In genomic region chr2:209456489-209456888, GRCh38 we compare ENCODE assay signal across 23 cellular contexts.
"Had no signal": no experiment of that assay in that cellular context is flagged by ENCODE, and none has a peak within 500 bp of the region (broad histone marks: within the 10 kb centered on the region; RNA-seq: fewer than 3 reads in every experiment).

No MANE protein-coding gene starts in this region.

- ATAC-seq: activated CD8-positive, alpha-beta T cell treated with anti-CD3 and anti-CD28 coated beads for 36 hours; activated naive CD8-positive, alpha-beta T cell treated with anti-CD3 and anti-CD28 coated beads, Interleukin-2, amount 50 U/mL, for 24 hours; activated T-cell treated with anti-CD3 and anti-CD28 coated beads, Interleukin-2, amount 50 U/mL, for 4 hours; activated T-helper 17 cell treated with anti-CD3 and anti-CD28 coated beads, Interleukin-2, amount 50 U/mL, for 72 hours; natural killer cell; psoas muscle; WTC11 had no signal

- DNase-seq: activated CD4-positive, alpha-beta T cell treated with anti-CD3 and anti-CD28 coated beads for 1 hour; activated CD4-positive, alpha-beta T cell treated with anti-CD3 and anti-CD28 coated beads, Interleukin-2, amount 10 ng/mL, durations not matched to agents 7 days and 5 days; activated CD8-positive, alpha-beta T cell treated with anti-CD3 and anti-CD28 coated beads for 36 hours; activated gamma-delta T cell treated with Interleukin-2 at 50 U/mL for 16 hours; activated naive CD8-positive, alpha-beta T cell treated with anti-CD3 and anti-CD28 coated beads, Interleukin-2, amount 50 U/mL, for 24 hours; activated T-cell treated with anti-CD3 and anti-CD28 coated beads, Interleukin-2, amount 50 U/mL, for 4 hours; amygdala; central memory CD4-positive, alpha-beta T cell; dermis blood vessel endothelial cell; effector CD4-positive, alpha-beta T cell; esophagus squamous epithelium; foreskin melanocyte; left ventricle myocardium inferior; mesendoderm; natural killer cell; occipital lobe; psoas muscle; stimulated activated CD4-positive, alpha-beta T cell treated with anti-CD3 and anti-CD28 coated beads, Interleukin-15, amount 100 ng/mL, for 24 hours; stimulated activated naive CD4-positive, alpha-beta T cell treated with Interleukin-2 at 50 U/mL for 16 hours; T1000 had no signal

- FAIRE-seq: islet of Langerhans had no signal
